In the genomic region with DNA sequence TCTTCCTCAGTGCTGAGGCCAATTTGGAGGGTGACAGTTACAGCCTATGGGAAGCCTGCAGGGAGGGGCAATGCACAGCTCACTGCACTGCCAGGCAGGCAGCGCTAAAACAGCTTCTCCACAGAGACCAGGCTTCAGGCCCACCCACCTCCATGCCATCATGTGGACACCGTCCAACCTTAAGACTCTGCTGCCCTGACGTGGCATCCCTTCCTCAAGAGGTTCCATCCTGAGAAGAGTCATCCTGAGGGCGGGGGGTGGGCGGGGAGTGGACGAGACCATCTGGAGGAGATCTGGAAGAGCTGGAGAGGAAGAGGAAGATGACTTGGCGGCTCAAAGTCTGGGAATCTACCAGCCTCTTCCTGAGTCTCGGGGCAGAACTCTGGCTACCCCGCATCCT, we compare ENCODE assay signal across 1 cellular context.
TF ChIP-seq lines count a peak whose summit lies in the region.

No MANE protein-coding gene starts in this region.

TF ChIP-seq in IMR-90, 13 proteins besides CTCF, POLR2A, EP300 and RAD21:
- TF ChIP-seq, protein P1, sequence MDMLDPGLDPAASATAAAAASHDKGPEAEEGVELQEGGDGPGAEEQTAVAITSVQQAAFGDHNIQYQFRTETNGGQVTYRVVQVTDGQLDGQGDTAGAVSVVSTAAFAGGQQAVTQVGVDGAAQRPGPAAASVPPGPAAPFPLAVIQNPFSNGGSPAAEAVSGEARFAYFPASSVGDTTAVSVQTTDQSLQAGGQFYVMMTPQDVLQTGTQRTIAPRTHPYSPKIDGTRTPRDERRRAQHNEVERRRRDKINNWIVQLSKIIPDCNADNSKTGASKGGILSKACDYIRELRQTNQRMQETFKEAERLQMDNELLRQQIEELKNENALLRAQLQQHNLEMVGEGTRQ (IDR thresholded peaks at IDR 0.05; ENCODE audit: low read depth, low read length), result 0 out of 2 replicates have a peak, but pooled peaks have one; percentile 18
- no peak for TF ChIP-seq CHD1 (IDR thresholded peaks at IDR 0.05; ENCODE audit: low read depth, low read length)
TF ChIP-seq in IMR-90: peak in this region for 1.
